Comparison of ENCODE assay signal across 9 cellular contexts in the genomic region with DNA sequence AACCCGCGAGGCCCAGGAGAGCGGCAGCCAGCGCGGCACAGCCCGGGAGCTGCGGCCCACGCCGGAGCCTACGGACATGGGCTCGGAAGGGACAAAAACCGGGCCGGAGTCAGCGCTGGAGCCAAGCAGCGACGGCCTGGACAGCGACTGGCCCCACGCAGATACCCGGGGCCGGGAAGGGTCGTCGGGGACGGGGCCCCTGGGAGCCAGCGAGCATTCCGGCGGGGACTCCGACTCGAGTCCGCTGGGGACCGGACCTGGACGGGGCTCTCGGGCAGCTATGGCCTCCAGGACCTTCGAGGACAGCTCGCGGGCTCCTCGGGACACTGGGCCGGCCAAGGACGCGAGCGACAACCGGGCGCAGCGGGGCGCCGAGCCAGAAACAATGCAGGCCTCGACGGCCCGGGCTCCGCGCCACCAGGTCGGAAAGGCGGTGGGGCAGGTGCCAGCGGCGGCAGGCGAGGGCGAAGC. TPM values are rescaled to one million over a fixed set of nuclear protein-coding genes. Genes with fewer than 3 reads are reported as not detected.
DNase-seq lines count a peak whose midpoint lies in the region; ATAC-seq lines count a peak whose summit lies in the region.
"Had no signal": no experiment of that assay in that cellular context is flagged by ENCODE, and none has a peak within 500 bp of the region (broad histone marks: within the 10 kb centered on the region; RNA-seq: fewer than 3 reads in every experiment).

No MANE protein-coding gene starts in this region.

- H3K4me3 Mint-ChIP-seq in activated naive CD8-positive, alpha-beta T cell treated with anti-CD3 and anti-CD28 coated beads for 36 hours, result peak overlapping the region; percentile 68
- H3K4me3 Mint-ChIP-seq in stimulated activated memory B cell treated with anti-CD40 and anti-IgM and Interleukin-4, amounts not matched to agents 10 μg/mL and 1 μg/mL and 100 μg/mL, for 72 hours, result peak overlapping the region; percentile 81

- ATAC-seq in GM18511 (IDR thresholded peaks at IDR 0.05; ENCODE audit: unreplicated experiment) (peak; percentile 29), HG02981 (IDR thresholded peaks at IDR 0.05; ENCODE audit: unreplicated experiment) (peak; percentile 26), HG03135 (IDR thresholded peaks at IDR 0.05; ENCODE audit: unreplicated experiment) (no peak)
- ATAC-seq in stimulated activated memory B cell treated with anti-CD40 and anti-IgM and Interleukin-4, amounts not matched to agents 10 μg/mL and 1 μg/mL and 100 μg/mL, for 72 hours, result peak; percentile 50

- no peaks in the 10 kb centered on the region for H3K9me3 Mint-ChIP-seq in activated naive CD8-positive, alpha-beta T cell treated with anti-CD3 and anti-CD28 coated beads for 36 hours
- no peaks in the 10 kb centered on the region for H3K9me3 Mint-ChIP-seq in stimulated activated memory B cell treated with anti-CD40 and anti-IgM and Interleukin-4, amounts not matched to agents 10 μg/mL and 1 μg/mL and 100 μg/mL, for 72 hours

- no peak for DNase-seq in activated naive CD8-positive, alpha-beta T cell treated with anti-CD3 and anti-CD28 coated beads for 36 hours
- peak; percentile 46 for DNase-seq in iPS-NIHi7 (ENCODE audit: extremely low spot score)
- DNase-seq in hippocampal formation (lab: John Stamatoyannopoulos, UW), result no peak
- DNase-seq in HT-29 (ENCODE audit: low spot score), result no peak

- peaks cover 3% of the 10 kb centered on the region for H3K4me1 Mint-ChIP-seq in activated naive CD8-positive, alpha-beta T cell treated with anti-CD3 and anti-CD28 coated beads for 36 hours
- H3K4me1 Mint-ChIP-seq in stimulated activated memory B cell treated with anti-CD40 and anti-IgM and Interleukin-4, amounts not matched to agents 10 μg/mL and 1 μg/mL and 100 μg/mL, for 72 hours, result peaks cover 20% of the 10 kb centered on the region

- H3K27me3 Mint-ChIP-seq in activated naive CD8-positive, alpha-beta T cell treated with anti-CD3 and anti-CD28 coated beads for 36 hours, result no peaks in the 10 kb centered on the region
- no peaks in the 10 kb centered on the region for H3K27me3 Mint-ChIP-seq in stimulated activated memory B cell treated with anti-CD40 and anti-IgM and Interleukin-4, amounts not matched to agents 10 μg/mL and 1 μg/mL and 100 μg/mL, for 72 hours

- H3K36me3 Mint-ChIP-seq in activated naive CD8-positive, alpha-beta T cell treated with anti-CD3 and anti-CD28 coated beads for 36 hours, result no peaks in the 10 kb centered on the region
- no peaks in the 10 kb centered on the region for H3K36me3 Mint-ChIP-seq in stimulated activated memory B cell treated with anti-CD40 and anti-IgM and Interleukin-4, amounts not matched to agents 10 μg/mL and 1 μg/mL and 100 μg/mL, for 72 hours

- H3K27ac Mint-ChIP-seq in activated naive CD8-positive, alpha-beta T cell treated with anti-CD3 and anti-CD28 coated beads for 36 hours, result peak overlapping the region; percentile 51
- H3K27ac Mint-ChIP-seq in stimulated activated memory B cell treated with anti-CD40 and anti-IgM and Interleukin-4, amounts not matched to agents 10 μg/mL and 1 μg/mL and 100 μg/mL, for 72 hours, result peak overlapping the region; percentile 66

RNA-seq across cellular contexts. Expression of a gene that starts 1.0 kb away (rescaled TPM):
- total RNA-seq in activated naive CD8-positive, alpha-beta T cell treated with anti-CD3 and anti-CD28 coated beads for 36 hours, result 10 to 100 TPM; 17.8 to 18.9 TPM
- total RNA-seq in HT-29 (2014; rRNA removed; shearing (Covaris generic)), result 29.0 and 36.8 TPM in 2 replicates

RNA-seq across cellular contexts. Expression of a gene that starts 44.7 kb away (rescaled TPM):
- total RNA-seq in activated naive CD8-positive, alpha-beta T cell treated with anti-CD3 and anti-CD28 coated beads for 36 hours, result under 1 TPM; 0.14 to 0.16 TPM
- total RNA-seq in HT-29 (2014; rRNA removed; shearing (Covaris generic)), result 16.4 and 16.7 TPM in 2 replicates
- total RNA-seq: SK-MEL-5 had no signal

Comparison
In these comparisons a context has a peak if more than half of its experiments do, and no peak if none do; other contexts are left out.
1. RNA of a gene that starts 44.7 kb away (total RNA-seq): 16.4 to 16.7 TPM in HT-29; 0.14 to 0.16 TPM in activated naive CD8-positive, alpha-beta T cell treated with anti-CD3 and anti-CD28 coated beads for 36 hours; every median in the first group is over 10 times any median in the second.